In the genomic region with DNA sequence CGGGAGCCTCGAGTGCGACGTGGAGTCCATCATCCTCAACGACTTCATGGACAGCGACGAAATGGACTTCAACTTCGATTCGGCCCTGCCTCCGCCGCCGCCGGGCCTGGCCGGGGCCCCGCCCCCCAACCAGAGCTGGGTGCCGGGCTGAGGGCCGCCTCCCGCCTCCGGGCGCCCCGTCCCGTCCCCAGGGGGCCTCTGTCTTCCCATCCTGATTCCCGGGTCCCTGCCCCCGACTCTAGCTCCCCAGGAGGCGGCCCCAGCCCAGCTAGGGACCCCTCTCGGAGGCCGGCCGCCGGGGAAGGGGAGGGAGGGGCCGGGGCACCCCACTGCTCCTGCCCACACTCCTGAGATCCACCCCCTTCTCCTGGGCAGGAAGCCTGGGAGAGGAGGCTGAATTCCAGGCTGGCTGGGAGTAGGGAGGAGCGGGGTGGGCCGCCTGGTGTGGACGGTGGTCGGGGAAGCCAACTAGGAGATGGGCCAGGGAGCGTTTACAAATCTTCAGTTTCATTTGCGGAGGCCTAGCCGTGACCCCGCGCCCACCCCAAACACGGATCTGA, we compare ENCODE assay signal across 8 cellular contexts. TPM values are rescaled to one million over a fixed set of nuclear protein-coding genes. Genes with fewer than 3 reads are reported as not detected.
DNase-seq lines count a peak whose midpoint lies in the region; TF ChIP-seq lines count a peak whose summit lies in the region.

No MANE protein-coding gene starts in this region.

- TF ChIP-seq EP300 in tibial nerve (IDR thresholded peaks at IDR 0.05), result no peak

- peaks cover 8% of the 10 kb centered on the region for H3K4me1 Mint-ChIP-seq in T-helper 2 cell treated with Interferon-gamma antibody and Interleukin-4, amounts not matched to agents 5 μg/mL and 100 μg/mL, for 36 hours (ENCODE audit: low read depth)

- H3K27me3 ChIP-seq in layer of hippocampus (ENCODE audit: control insufficient read depth, insufficient read depth, low read length), result no peaks in the 10 kb centered on the region
- H3K27me3 ChIP-seq in tibial nerve, result peaks cover 5 to 9% of the 10 kb centered on the region in 2 donors

- no peak for DNase-seq in T-helper 2 cell treated with Interferon-gamma antibody and Interleukin-4, amounts not matched to agents 5 μg/mL and 100 μg/mL, for 36 hours (ENCODE audit: low spot score)
- DNase-seq in T-helper 2 cell (no peak), astrocyte of the cerebellum (ENCODE audit: low read depth) (no peak), tibial nerve (ENCODE audit: low spot score in 2 of 2) (peak; percentile 45 to 51), G401 (ENCODE audit: low spot score) (no peak), NCI-H1930 (lab: John Stamatoyannopoulos, UW) (no peak)
- DNase-seq in stimulated activated CD4-positive, alpha-beta T cell treated with anti-CD3 and anti-CD28 coated beads, Interleukin-4, amount 100 ng/mL, for 24 hours, result no peak

- H3K36me3 ChIP-seq in tibial nerve, result peaks cover 0 to 17% (median 0%) of the 10 kb centered on the region in 3 donors

- H3K27ac ChIP-seq in layer of hippocampus (ENCODE audit: low read depth, low read length), result peak overlapping the region; percentile 52
- peak overlapping the region; percentile 87 to 98 (median 95) for H3K27ac ChIP-seq in tibial nerve

- peaks cover 0 to 43% (median 10%) of the 10 kb centered on the region in 4 donors for H3K4me1 ChIP-seq in tibial nerve

- no peak overlapping the region for H3K27ac Mint-ChIP-seq in T-helper 2 cell treated with Interferon-gamma antibody and Interleukin-4, amounts not matched to agents 5 μg/mL and 100 μg/mL, for 36 hours

- no peaks in the 10 kb centered on the region for H3K9me3 Mint-ChIP-seq in T-helper 2 cell treated with Interferon-gamma antibody and Interleukin-4, amounts not matched to agents 5 μg/mL and 100 μg/mL, for 36 hours

- 2 to 4% methylated on average over 14 to 34 of the region's 40 CpGs for WGBS in tibial nerve, 2 donors

- peaks cover 58% of the 10 kb centered on the region for H3K27me3 Mint-ChIP-seq in T-helper 2 cell treated with Interferon-gamma antibody and Interleukin-4, amounts not matched to agents 5 μg/mL and 100 μg/mL, for 36 hours (ENCODE audit: low read depth)

- H3K4me3 ChIP-seq in astrocyte of the cerebellum (ENCODE audit: low read depth, low read length), result peak overlapping the region; percentile 24
- H3K4me3 ChIP-seq in tibial nerve, result peak overlapping the region; percentile 55 to 73 (median 64)

- H3K9me3 ChIP-seq in tibial nerve, result no peaks in the 10 kb centered on the region

- H3K36me3 Mint-ChIP-seq in T-helper 2 cell treated with Interferon-gamma antibody and Interleukin-4, amounts not matched to agents 5 μg/mL and 100 μg/mL, for 36 hours (ENCODE audit: low read depth), result no peaks in the 10 kb centered on the region

- in situ Hi-C loops in astrocyte of the cerebellum (cut with HindIII; ENCODE audit: low sequenced_read_pairs) (no loop called here), G401 (cut with HindIII; ENCODE audit: low sequenced_read_pairs) (no loop called here)

- TF ChIP-seq CTCF in astrocyte of the cerebellum (IDR thresholded peaks at IDR 0.05; ENCODE audit: low read depth, low read length, missing control alignments) (no peak), tibial nerve (IDR thresholded peaks at IDR 0.05) (no peak)

- peak overlapping the region; percentile 35 for H3K4me3 Mint-ChIP-seq in T-helper 2 cell treated with Interferon-gamma antibody and Interleukin-4, amounts not matched to agents 5 μg/mL and 100 μg/mL, for 36 hours

- no peak for TF ChIP-seq POLR2A in tibial nerve (IDR thresholded peaks at IDR 0.05)

RNA-seq across cellular contexts. Expression of gene FOXO6, which starts 21.4 kb away (rescaled TPM):
- 1 to 10 TPM in 2 of 4 donors, under 1 TPM in 2; 0.44 to 4.4 (median 1.7) TPM for total RNA-seq in tibial nerve
- 0.51 and 1.5 TPM in 2 replicates for total RNA-seq in G401 (2014; rRNA removed; shearing (Covaris generic))

Comparison
In these comparisons a context has a peak if more than half of its experiments do, and no peak if none do; other contexts are left out.
1. DNase-seq: peak in tibial nerve (2 of 2); none in T-helper 2 cell treated with Interferon-gamma antibody and Interleukin-4, amounts not matched to agents 5 μg/mL and 100 μg/mL, for 36 hours (single experiment), T-helper 2 cell (0 of 5), astrocyte of the cerebellum (single experiment), G401 (single experiment), NCI-H1930 (0 of 2) and stimulated activated CD4-positive, alpha-beta T cell treated with anti-CD3 and anti-CD28 coated beads, Interleukin-4, amount 100 ng/mL, for 24 hours (single experiment).